Comparison of ENCODE assay signal across 1 cellular context in genomic region chr19:28485300-28485699, GRCh38.
TF ChIP-seq lines count a peak whose summit lies in the region.

No MANE protein-coding gene starts in this region.

TF ChIP-seq in SK-N-SH treated with all-trans-retinoic acid at 6 μM for 48 hours, 23 proteins besides CTCF, POLR2A, EP300 and RAD21 (continued from another document):
- TF ChIP-seq CREB5 (CRISPR knock-in tag; IDR thresholded peaks at IDR 0.05; ENCODE audit: low read depth): no peak
- TF ChIP-seq ZNF70 (CRISPR knock-in tag; IDR thresholded peaks at IDR 0.05): no peak
- TF ChIP-seq RARB (CRISPR knock-in tag; IDR thresholded peaks at IDR 0.05): no peak
- no peak for TF ChIP-seq ARNTL (CRISPR knock-in tag; IDR thresholded peaks at IDR 0.05; ENCODE audit: borderline replicate concordance, low read depth)
- no peak for TF ChIP-seq CSDC2 (CRISPR knock-in tag; IDR thresholded peaks at IDR 0.05)
- no peak for TF ChIP-seq BACH2 (CRISPR knock-in tag; IDR thresholded peaks at IDR 0.05; ENCODE audit: borderline replicate concordance)
- no peak for TF ChIP-seq SNAI2 (CRISPR knock-in tag; IDR thresholded peaks at IDR 0.05)
- TF ChIP-seq ZNF565 (CRISPR knock-in tag; conservative IDR thresholded peaks at IDR 0.05; ENCODE audit: low read depth): no peak
- no peak for TF ChIP-seq GLIS3 (CRISPR knock-in tag; IDR thresholded peaks at IDR 0.05)
- TF ChIP-seq ZNF8 (CRISPR knock-in tag; IDR thresholded peaks at IDR 0.05): no peak
- no peak for TF ChIP-seq ISL1 (CRISPR knock-in tag; IDR thresholded peaks at IDR 0.05)
- no peak for TF ChIP-seq CSRNP3 (CRISPR knock-in tag; IDR thresholded peaks at IDR 0.05)
- no peak for TF ChIP-seq POU6F1 (CRISPR knock-in tag; IDR thresholded peaks at IDR 0.05; ENCODE audit: borderline replicate concordance, low read depth)
- TF ChIP-seq OSR1 (CRISPR knock-in tag; IDR thresholded peaks at IDR 0.05): no peak
- TF ChIP-seq TOX (CRISPR knock-in tag; IDR thresholded peaks at IDR 0.05; ENCODE audit: borderline replicate concordance): no peak
- no peak for TF ChIP-seq PATZ1 (CRISPR knock-in tag; IDR thresholded peaks at IDR 0.05; ENCODE audit: borderline replicate concordance)
